Comparison of ENCODE assay signal across 8 cellular contexts in the genomic region with DNA sequence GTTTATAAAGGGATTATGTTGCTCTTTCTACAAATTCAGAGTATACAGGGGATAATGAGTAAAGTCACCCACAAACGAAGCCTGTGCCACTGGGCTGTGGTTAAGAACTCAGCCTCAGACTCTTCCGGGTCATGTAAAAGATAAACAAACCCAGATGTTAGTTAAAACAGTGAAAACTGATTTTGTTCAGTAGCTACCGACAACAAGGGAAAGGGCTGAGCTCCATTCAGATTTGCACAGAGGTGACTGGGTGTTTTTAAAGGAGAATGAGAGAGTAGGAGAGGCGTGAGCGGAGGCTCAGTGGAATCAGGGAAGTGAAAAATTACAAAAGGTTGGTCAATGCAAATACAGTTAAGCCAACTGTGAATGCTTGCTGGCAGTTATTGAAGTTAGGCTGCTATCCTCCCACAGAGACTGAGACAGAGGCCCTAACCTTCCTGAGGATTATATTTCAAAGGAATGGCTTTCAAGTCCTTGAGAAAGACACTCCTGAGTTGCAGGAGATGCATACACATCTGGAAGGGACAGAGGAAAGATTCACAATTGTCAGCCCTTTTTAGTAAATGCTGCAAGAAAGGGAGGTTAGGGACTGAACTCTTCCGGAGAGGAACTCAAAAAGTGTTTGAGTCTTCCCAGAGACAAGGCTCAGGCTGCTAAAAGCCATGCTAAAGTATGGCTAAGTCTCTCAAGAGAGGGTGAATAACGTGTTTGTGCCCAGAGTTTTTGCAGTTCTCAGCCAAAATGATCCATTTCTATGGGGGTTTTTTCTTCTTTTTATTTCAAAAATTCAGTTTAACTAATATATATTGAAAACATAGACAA. TPM values are rescaled to one million over a fixed set of nuclear protein-coding genes. Genes with fewer than 3 reads are reported as not detected.
DNase-seq lines count a peak whose midpoint lies in the region; ATAC-seq and TF ChIP-seq lines count a peak whose summit lies in the region.

No MANE protein-coding gene starts in this region.

- peaks cover 7% of the 10 kb centered on the region for H3K9me3 Mint-ChIP-seq in type B pancreatic cell

- peak; percentile 94 for ATAC-seq in GM18868 (IDR thresholded peaks at IDR 0.05; ENCODE audit: unreplicated experiment)
- peak; percentile 90 for ATAC-seq in HG02970 (IDR thresholded peaks at IDR 0.05; ENCODE audit: low FRiP score, unreplicated experiment)
- peak; percentile 79 for ATAC-seq in esophagus mucosa

- H3K4me3 Mint-ChIP-seq in type B pancreatic cell, result peak overlapping the region; percentile 76

- peaks cover 12% of the 10 kb centered on the region for H3K36me3 Mint-ChIP-seq in type B pancreatic cell

- H3K27me3 Mint-ChIP-seq in type B pancreatic cell, result no peaks in the 10 kb centered on the region

- H3K27ac Mint-ChIP-seq in type B pancreatic cell, result peak overlapping the region; percentile 93

- H3K4me1 Mint-ChIP-seq in type B pancreatic cell (ENCODE audit: unreplicated experiment), result peaks cover 36% of the 10 kb centered on the region

- TF ChIP-seq CTCF in type B pancreatic cell (conservative IDR thresholded peaks at IDR 0.05), result no peak

- peak; percentile 28 for DNase-seq in AG08395 (ENCODE audit: low spot score)
- peak; percentile 90 for DNase-seq in NCI-H526 treated with DMSO at 0.1 percent for 48 hours (lab: John Stamatoyannopoulos, UW)
- no peak for DNase-seq in type B pancreatic cell (ENCODE audit: extremely low spot score, unreplicated experiment)
- DNase-seq in SK-N-DZ (ENCODE audit: low spot score), result no peak
- no peak for DNase-seq in stimulated activated CD4-positive, alpha-beta T cell treated with anti-CD3 and anti-CD28 coated beads, Interleukin-1b, Interleukin-23, amount 100 ng/mL, for 48 hours

RNA-seq across cellular contexts. Expression of a gene that starts 29.8 kb away (rescaled TPM):
- 0.44 TPM for total RNA-seq in esophagus mucosa
- total RNA-seq in type B pancreatic cell (ENCODE audit: low replicate concordance), result 3.6 and 6.0 TPM in 2 replicates
- 0.75 and 1.0 TPM in 2 replicates for polyA plus RNA-seq in SK-N-DZ (2014; cell fraction: cytosol; rRNA removed)
- 0.51 and 1.7 TPM in 2 replicates for polyA plus RNA-seq in SK-N-DZ (2014; cell fraction: nucleus; rRNA removed)

Comparison
In these comparisons a context has a peak if more than half of its experiments do, and no peak if none do; other contexts are left out.
1. DNase-seq: peak in AG08395 (single experiment) and NCI-H526 treated with DMSO at 0.1 percent for 48 hours (single experiment); none in type B pancreatic cell (single experiment), SK-N-DZ (single experiment) and stimulated activated CD4-positive, alpha-beta T cell treated with anti-CD3 and anti-CD28 coated beads, Interleukin-1b, Interleukin-23, amount 100 ng/mL, for 48 hours (single experiment).
2. Peak in every context shown above with its lines, with median percentiles within 50 percentile points of each other: ATAC-seq.